Comparison of ENCODE assay signal across 8 cellular contexts in the genomic region with DNA sequence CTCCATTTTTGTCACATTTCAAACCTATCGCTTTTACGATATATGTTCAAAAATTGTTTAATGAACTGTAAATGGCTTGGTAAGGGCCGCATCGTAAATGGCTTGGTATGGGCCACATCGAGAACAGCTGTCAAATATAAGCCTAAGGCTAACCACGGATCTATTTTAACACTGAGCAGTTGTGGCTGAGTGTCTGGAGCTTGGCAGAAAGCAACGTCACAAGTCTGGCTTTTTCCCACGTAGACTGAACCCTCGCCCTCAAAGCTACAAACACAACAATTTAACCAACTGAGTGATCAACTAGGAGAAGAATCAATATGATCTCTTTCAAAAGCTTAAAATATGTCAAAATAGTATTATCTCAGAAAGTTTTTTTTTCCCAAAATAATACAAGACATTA.
DNase-seq lines count a peak whose midpoint lies in the region; ATAC-seq and TF ChIP-seq lines count a peak whose summit lies in the region.

No MANE protein-coding gene starts in this region.

- no peaks in the 10 kb centered on the region for H3K4me1 ChIP-seq in smooth muscle cell (ENCODE audit: low read depth)

- 11% methylated on average over 9 of the region's 9 CpGs for WGBS in smooth muscle cell (ENCODE audit: low lambda C conversion rate)

- H3K79me2 ChIP-seq in smooth muscle cell (ENCODE audit: low read depth): no peaks in the 10 kb centered on the region

- H3K36me3 ChIP-seq in smooth muscle cell (ENCODE audit: low read depth): no peaks in the 10 kb centered on the region

- peak overlapping the region; percentile 82 for H3K4me2 ChIP-seq in smooth muscle cell

- peak overlapping the region; percentile 67 for H3K9ac ChIP-seq in smooth muscle cell (ENCODE audit: low read depth)

- ATAC-seq in activated T-cell treated with anti-CD3 and anti-CD28 coated beads, Interleukin-2, amount 50 U/mL, for 72 hours (replicated peaks in 1 of 2): no peak
- ATAC-seq in GM19463 (IDR thresholded peaks at IDR 0.05; ENCODE audit: unreplicated experiment) (no peak), GM19023 (IDR thresholded peaks at IDR 0.05; ENCODE audit: unreplicated experiment) (no peak)

- H3K4me3 ChIP-seq in smooth muscle cell: peak overlapping the region; percentile 67

- H4K20me1 ChIP-seq in smooth muscle cell (ENCODE audit: low read depth): no peaks in the 10 kb centered on the region

- H2AFZ ChIP-seq in smooth muscle cell (ENCODE audit: low read depth): no peak overlapping the region

- no peaks in the 10 kb centered on the region for H3K9me3 ChIP-seq in smooth muscle cell (replicated peaks; ENCODE audit: low read depth)

- no peaks in the 10 kb centered on the region for H3F3A ChIP-seq in smooth muscle cell (ENCODE audit: low read depth)

- H3K27ac ChIP-seq in smooth muscle cell (ENCODE audit: low read depth): peak overlapping the region; percentile 83

- DNase-seq in activated T-cell treated with anti-CD3 and anti-CD28 coated beads, Interleukin-2, amount 50 U/mL, for 72 hours: no peak
- DNase-seq in activated T-cell treated with anti-CD3 and anti-CD28 coated beads, Interleukin-2, amount 50 U/mL, for 1 hour: no peak
- DNase-seq in RKO (ENCODE audit: low spot score) (peak; percentile 19), epidermal melanocyte (ENCODE audit: insufficient read length, low spot score) (peak; percentile 24), smooth muscle cell (lab: John Stamatoyannopoulos, UW; ENCODE audit: unreplicated experiment) (no peak)
- no peak for DNase-seq in activated CD4-positive, alpha-beta T cell treated with anti-CD3 and anti-CD28 coated beads for 48 hours

- no peaks in the 10 kb centered on the region for H3K36me3 Mint-ChIP-seq in activated T-cell treated with anti-CD3 and anti-CD28 coated beads, Interleukin-2, amount 50 U/mL, for 72 hours (ENCODE audit: insufficient read depth in 2 of 2)

- H3K4me3 Mint-ChIP-seq in activated T-cell treated with anti-CD3 and anti-CD28 coated beads, Interleukin-2, amount 50 U/mL, for 72 hours: peak overlapping the region; percentile 94 to 97

- H3K27me3 Mint-ChIP-seq in activated T-cell treated with anti-CD3 and anti-CD28 coated beads, Interleukin-2, amount 50 U/mL, for 72 hours (ENCODE audit: low read depth): peaks cover 13% of the 10 kb centered on the region

- peak overlapping the region; percentile 100 for H3K27ac Mint-ChIP-seq in activated T-cell treated with anti-CD3 and anti-CD28 coated beads, Interleukin-2, amount 50 U/mL, for 72 hours

- TF ChIP-seq CTCF in smooth muscle cell (IDR thresholded peaks at IDR 0.05; ENCODE audit: borderline replicate concordance, insufficient read depth, poor library complexity, severe bottlenecking): no peak

- peaks cover 19% of the 10 kb centered on the region for H3K4me1 Mint-ChIP-seq in activated T-cell treated with anti-CD3 and anti-CD28 coated beads, Interleukin-2, amount 50 U/mL, for 72 hours (ENCODE audit: low read depth)

- H3K9me3 Mint-ChIP-seq in activated T-cell treated with anti-CD3 and anti-CD28 coated beads, Interleukin-2, amount 50 U/mL, for 72 hours: no peaks in the 10 kb centered on the region

- no peaks in the 10 kb centered on the region for H3K27me3 ChIP-seq in smooth muscle cell (ENCODE audit: low read depth)

Comparison
In these comparisons a context has a peak if more than half of its experiments do, and no peak if none do; other contexts are left out.
1. DNase-seq: peak in RKO (single experiment) and epidermal melanocyte (single experiment); none in activated T-cell treated with anti-CD3 and anti-CD28 coated beads, Interleukin-2, amount 50 U/mL, for 72 hours (0 of 2), activated T-cell treated with anti-CD3 and anti-CD28 coated beads, Interleukin-2, amount 50 U/mL, for 1 hour (single experiment), smooth muscle cell (single experiment) and activated CD4-positive, alpha-beta T cell treated with anti-CD3 and anti-CD28 coated beads for 48 hours (single experiment).